Comparison of ENCODE assay signal across 8 cellular contexts in genomic region chr3:72629191-72629611, GRCh38.
DNase-seq lines count a peak whose midpoint lies in the region; ATAC-seq, FAIRE-seq and TF ChIP-seq lines count a peak whose summit lies in the region.

No MANE protein-coding gene starts in this region.

- H4K20me1 ChIP-seq in BLaER1 (no peaks in the 10 kb centered on the region), GM12878 (ENCODE audit: control insufficient read depth, insufficient read depth) (no peaks in the 10 kb centered on the region)

- RAD21 ChIA-PET in GM12878 (lab: Charles Lee; ENCODE audit: unreplicated experiment), result no interaction called here

- peaks cover 54% of the 10 kb centered on the region for H3K4me1 ChIP-seq in BLaER1
- peaks cover 35% of the 10 kb centered on the region for H3K4me1 ChIP-seq in GM12878 (ENCODE audit: control insufficient read depth, insufficient read depth, low read length)

- H3K9me3 Mint-ChIP-seq in glutamatergic neuron (ENCODE audit: unreplicated experiment), result no peaks in the 10 kb centered on the region

- CTCF ChIA-PET in GM12878 (lab: Yijun Ruan, JAX), result interaction anchor here (0.5 to 1.4 kb wide), 2 partner anchors 42 to 107 kb away, joined by 3 read pairs; no protein-coding TSS in a partner anchor

- POLR2A ChIA-PET in GM12878 (lab: Charles Lee), result interaction anchor here (0.6 kb wide), 1 partner anchor 737 kb away, joined by 3 read pairs; no protein-coding TSS in a partner anchor

- DNase-seq in KBM-7 (peak; percentile 74), GM12878 (ENCODE audit: low read depth, low spot score) (no peak), erythroblast (lab: John Stamatoyannopoulos, UW) (no peak), glutamatergic neuron (no peak), inferior parietal cortex (ENCODE audit: extremely low spot score) (no peak)

- TF ChIP-seq RAD21 in GM12878 (IDR thresholded peaks at IDR 0.05; ENCODE audit: insufficient read depth, low read depth, low read length), result no peak

- H3K4me1 Mint-ChIP-seq in glutamatergic neuron (ENCODE audit: low read depth, unreplicated experiment), result no peaks in the 10 kb centered on the region

- no peak overlapping the region for H2AFZ ChIP-seq in GM12878 (ENCODE audit: control insufficient read depth, low read depth, low read length)

- in situ Hi-C loops in KBM-7 (cut with MboI; ENCODE audit: low pct_unique_long_range_greater_than_20kb, low sequenced_read_pairs) (no loop called here), GM12878 (cut with MboI) (no loop called here)

- H3K79me2 ChIP-seq in GM12878 (ENCODE audit: control insufficient read depth, insufficient read depth, low read length), result no peaks in the 10 kb centered on the region

- intact Hi-C loops in GM12878 (cut with micrococcal nuclease; ENCODE audit: unreplicated experiment), result loop anchor here (2.0 kb wide), 1 partner anchor 46 kb away; no protein-coding TSS in a partner anchor

- peak; percentile 84 for FAIRE-seq in GM12878 (lab: Jason Lieb, UNC)

- peak overlapping the region; percentile 89 for H3K4me2 ChIP-seq in BLaER1
- 0 out of 2 replicates have a peak overlapping the region, but pooled peaks have one; percentile 21 for H3K4me2 ChIP-seq in GM12878 (ENCODE audit: control insufficient read depth, insufficient read depth)

- TF ChIP-seq POLR2A in GM12878 (IDR thresholded peaks at IDR 0.05; ENCODE audit: low read depth, low read length) (no peak), erythroblast (IDR thresholded peaks at IDR 0.05; ENCODE audit: low read length) (no peak)

- TF ChIP-seq EP300 in GM12878 (IDR thresholded peaks at IDR 0.05; ENCODE audit: borderline replicate concordance in 1 of 2, control insufficient read depth in 1 of 2, low read depth in 2 of 2, low read length in 2 of 2), result peak in 1 of 2 experiments; percentile 69; a peak in 1 of 4 replicates

- H3K27ac ChIP-seq in BLaER1 (no peak overlapping the region), GM12878 (ENCODE audit: control insufficient read depth, insufficient read depth) (no peak overlapping the region)

- H3K4me3 Mint-ChIP-seq in glutamatergic neuron (ENCODE audit: unreplicated experiment), result no peak overlapping the region

- no peak overlapping the region for H3K27ac Mint-ChIP-seq in glutamatergic neuron (ENCODE audit: unreplicated experiment)

- H3K9me3 ChIP-seq in BLaER1 (peaks cover 8% of the 10 kb centered on the region), GM12878 (replicated peaks; ENCODE audit: control insufficient read depth, insufficient read depth, low read length) (peaks cover 3% of the 10 kb centered on the region; the same call in 1 of the 3 replicates)

- no peaks in the 10 kb centered on the region for H3K36me3 Mint-ChIP-seq in glutamatergic neuron (ENCODE audit: unreplicated experiment)

- no TSS peak for BruUV-seq in GM12878 (replicated peaks; lab: Mats Ljungman, UMichigan)

- peaks cover 1% of the 10 kb centered on the region for H3K27me3 Mint-ChIP-seq in glutamatergic neuron (ENCODE audit: unreplicated experiment)

- H3K4me3 ChIP-seq in BLaER1 (no peak overlapping the region), GM12878 (no peak overlapping the region)

- WGBS in GM12878 (ENCODE audit: insufficient coverage, insufficient replicate concordance, low lambda C conversion rate, missing lambda C conversion rate), result 53% methylated on average over 3 of the region's 3 CpGs

- H3K36me3 ChIP-seq in BLaER1 (no peaks in the 10 kb centered on the region), GM12878 (ENCODE audit: control insufficient read depth in 2 of 2, insufficient read depth in 2 of 2, low read length in 1 of 2) (no peaks in the 10 kb centered on the region)

- H3K27me3 ChIP-seq in BLaER1 (no peaks in the 10 kb centered on the region), GM12878 (replicated peaks in 1 of 2; ENCODE audit: control insufficient read depth in 2 of 2, insufficient read depth in 2 of 2, low read length in 1 of 2) (no peaks in the 10 kb centered on the region)

- peak; percentile 46 for ATAC-seq in GM19372 (IDR thresholded peaks at IDR 0.05; ENCODE audit: low read depth, unreplicated experiment)
- ATAC-seq in GM12878, result peak; percentile 75
- no peak for ATAC-seq in HG03196 (IDR thresholded peaks at IDR 0.05; ENCODE audit: unreplicated experiment)

- no peak for TF ChIP-seq CTCF in GM12878 (IDR thresholded peaks at IDR 0.05 in 2 of 3, conservative IDR thresholded peaks at IDR 0.05 in 1 of 3; ENCODE audit: control insufficient read depth in 2 of 3, extremely low read depth in 1 of 3, insufficient read depth in 1 of 3, low read depth in 3 of 3, low read length in 3 of 3)
- no peak for TF ChIP-seq CTCF in glutamatergic neuron (IDR thresholded peaks at IDR 0.05; ENCODE audit: partially characterized antibody, unreplicated experiment)

- SMC1A ChIA-PET in GM12878 (lab: Charles Lee; ENCODE audit: uncharacterized antibody, unreplicated experiment), result interaction anchor here (1.6 kb wide), 1 partner anchor 37 kb away, joined by 5 read pairs; no protein-coding TSS in a partner anchor

- H3K9ac ChIP-seq in BLaER1, result no peak overlapping the region
- no peak overlapping the region for H3K9ac ChIP-seq in GM12878 (ENCODE audit: control insufficient read depth, insufficient read depth, low read length)

TF ChIP-seq in GM12878, 131 proteins besides CTCF, POLR2A, EP300 and RAD21:
- peak; percentile 87 for TF ChIP-seq MTA2 (IDR thresholded peaks at IDR 0.05; ENCODE audit: low read depth)
- no peak for TF ChIP-seq KLF5 (IDR thresholded peaks at IDR 0.05; ENCODE audit: partially characterized antibody)
- no peak for TF ChIP-seq CBX5 (IDR thresholded peaks at IDR 0.05; ENCODE audit: low read depth)
- peak; percentile 17; the same call in 1 of the 2 replicates for TF ChIP-seq JUNB (IDR thresholded peaks at IDR 0.05)
- TF ChIP-seq SMC3 (IDR thresholded peaks at IDR 0.05; ENCODE audit: borderline replicate concordance, low read length), result no peak
- TF ChIP-seq IKZF1 (conservative IDR thresholded peaks at IDR 0.05), result 0 out of 2 replicates have a peak, but pooled peaks have one; percentile 25
- TF ChIP-seq DPF2 (IDR thresholded peaks at IDR 0.05), result peak; percentile 32; the same call in 1 of the 2 replicates
- TF ChIP-seq NR2F1 (conservative IDR thresholded peaks at IDR 0.05), result peak; percentile 92
- TF ChIP-seq RELB (IDR thresholded peaks at IDR 0.05; ENCODE audit: low read depth), result peak; percentile 42; the same call in 1 of the 2 replicates
- 0 out of 2 replicates have a peak, but pooled peaks have one; percentile 28 for TF ChIP-seq ATF7 (IDR thresholded peaks at IDR 0.05; ENCODE audit: low read depth)
- TF ChIP-seq MLLT1 (IDR thresholded peaks at IDR 0.05), result no peak
- TF ChIP-seq SPI1 (IDR thresholded peaks at IDR 0.05; ENCODE audit: borderline replicate concordance, insufficient read depth, low read depth, low read length), result peak; percentile 99
- TF ChIP-seq BCL11A (IDR thresholded peaks at IDR 0.05; ENCODE audit: low read depth, low read length), result peak; percentile 63; the same call in 1 of the 2 replicates
- peak; percentile 75 to 80 for TF ChIP-seq IKZF2 (IDR thresholded peaks at IDR 0.05)
